ENCODE assay signal across 8 cellular contexts in the genomic region with DNA sequence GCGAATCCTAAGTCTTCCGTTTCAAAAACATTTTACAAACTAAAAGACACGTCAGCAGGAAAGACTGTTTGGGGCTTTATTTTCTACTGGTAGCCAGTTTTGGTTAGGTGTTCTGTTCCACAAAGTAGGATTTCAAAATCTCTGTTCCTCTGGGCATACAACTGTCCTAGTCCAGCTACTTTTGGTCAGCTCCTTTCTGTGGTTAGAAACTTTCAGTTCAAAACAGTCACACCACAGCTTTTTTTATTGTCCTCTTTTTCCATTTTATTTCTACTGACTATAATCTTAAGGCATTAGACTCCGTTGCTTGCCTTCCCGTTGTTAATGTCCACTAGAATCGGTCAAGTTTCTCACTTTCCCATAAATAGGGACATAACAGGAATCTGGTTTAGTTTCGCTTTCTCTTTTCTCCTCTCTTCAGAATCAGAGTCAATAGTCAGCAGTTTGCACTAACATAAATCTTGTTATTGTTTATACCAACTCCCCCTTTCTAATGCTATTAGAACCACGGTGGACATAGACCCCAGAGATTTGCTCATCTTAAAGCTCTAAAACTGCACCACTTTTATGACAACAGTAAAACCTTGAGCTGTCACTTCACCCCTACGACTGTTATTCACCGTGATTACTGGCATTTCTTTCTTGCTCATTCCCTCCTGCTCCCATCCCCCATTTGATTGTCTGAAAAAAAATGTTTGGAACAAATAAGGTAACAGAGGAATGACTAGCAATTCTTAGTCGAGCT. TPM values are rescaled to one million over a fixed set of nuclear protein-coding genes. Genes with fewer than 3 reads are reported as not detected.
DNase-seq lines count a peak whose midpoint lies in the region; ATAC-seq and TF ChIP-seq lines count a peak whose summit lies in the region.

No MANE protein-coding gene starts in this region.

- H3K27ac ChIP-seq in adrenal gland = peak overlapping the region; percentile 34 to 89 (median 47)
- H3K27ac ChIP-seq in temporal lobe (ENCODE audit: low read depth, low read length) = peak overlapping the region; percentile 29

- H3K4me3 ChIP-seq in adrenal gland = peak overlapping the region in 3 of 4 donors; percentile 23 to 81 (median 28)

- intact Hi-C loops in Right ventricle myocardium inferior (cut with DNase I) (no loop called here), cardiac septum (cut with DNase I) (no loop called here), adrenal gland (cut with DNase I) (no loop called here)

- H3K36me3 ChIP-seq in adrenal gland (replicated peaks in 1 of 2) = no peaks in the 10 kb centered on the region

- WGBS in adrenal gland, 4 donors = 11 to 16% (median 14%) methylated on average over 11 of the region's 11 CpGs

- no peaks in the 10 kb centered on the region for H3K9me3 ChIP-seq in adrenal gland (replicated peaks in 1 of 3)

- no peaks in the 10 kb centered on the region for H3K36me3 Mint-ChIP-seq in mesothelial cell of epicardium

- H3K27me3 Mint-ChIP-seq in mesothelial cell of epicardium (ENCODE audit: low read depth) = no peaks in the 10 kb centered on the region

- H3K4me3 Mint-ChIP-seq in mesothelial cell of epicardium = no peak overlapping the region

- DNase-seq in Right ventricle myocardium inferior (ENCODE audit: missing footprints) (no peak), cardiac septum (ENCODE audit: low spot score) (no peak), adrenal gland (peak in 3 of 7 donors; percentile 16 to 31 (median 24)), kidney tubule cell (ENCODE audit: low spot score) (peak; percentile 47), HK-2 (ENCODE audit: unreplicated experiment) (no peak), mesothelial cell of epicardium (ENCODE audit: low spot score in 2 of 2, unreplicated experiment in 2 of 2) (no peak)
- DNase-seq in stimulated activated CD4-positive, alpha-beta T cell treated with anti-CD3 and anti-CD28 coated beads, Interleukin-4, amount 100 ng/mL, for 1 hour = no peak

- H3K4me1 Mint-ChIP-seq in mesothelial cell of epicardium = peaks cover 9% of the 10 kb centered on the region

- H3K27me3 ChIP-seq in adrenal gland = no peaks in the 10 kb centered on the region

- peaks cover 0 to 14% of the 10 kb centered on the region in 2 donors for H3K4me1 ChIP-seq in adrenal gland (replicated peaks in 1 of 2)

- peak; percentile 52 for ATAC-seq in Right ventricle myocardium inferior

- H3K27ac Mint-ChIP-seq in mesothelial cell of epicardium = no peak overlapping the region

- no peak for TF ChIP-seq POLR2A in adrenal gland (IDR thresholded peaks at IDR 0.05)

- TF ChIP-seq CTCF in adrenal gland (IDR thresholded peaks at IDR 0.05) = no peak
- TF ChIP-seq CTCF in mesothelial cell of epicardium (IDR thresholded peaks at IDR 0.05; ENCODE audit: unreplicated experiment) = no peak

- no peaks in the 10 kb centered on the region for H3K9me3 Mint-ChIP-seq in mesothelial cell of epicardium

RNA-seq across cellular contexts. Expression of a gene that starts 41.5 kb away (rescaled TPM):
- total RNA-seq in Right ventricle myocardium inferior (1.9 TPM), cardiac septum (4.9 TPM), adrenal gland (1 to 10 TPM in 7 of 8 donors, under 1 TPM in 1; 0.36 to 7.5 (median 2.5) TPM), temporal lobe (24.1 TPM), mesothelial cell of epicardium (5.2 to 6.9 TPM (median 6.4 TPM) in 3 replicates)
- polyA plus RNA-seq in adrenal gland = 1 to 10 TPM in 1 of 3 donors, under 1 TPM in 2; 0.88 to 1.4 (median 0.98) TPM
